In the genomic region with DNA sequence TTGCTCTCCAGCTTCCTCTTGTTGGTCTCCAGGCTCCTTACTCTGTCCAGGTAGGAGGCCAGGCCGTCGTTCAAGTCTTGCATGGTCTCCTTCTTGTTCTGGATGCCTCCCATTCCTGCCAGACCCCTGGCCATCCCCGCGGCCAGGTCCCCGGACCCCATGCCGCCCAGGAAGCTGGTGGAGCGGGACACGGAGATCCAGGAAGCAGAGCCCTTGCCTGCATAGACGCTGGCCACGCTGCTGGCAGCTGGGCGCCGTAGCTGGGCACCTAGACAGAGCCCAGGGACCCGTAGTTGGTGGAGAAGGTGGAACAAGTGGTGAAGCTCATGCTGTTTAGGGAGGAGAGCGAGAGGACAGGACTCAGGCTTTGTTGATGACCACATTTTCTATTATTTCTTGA, we compare ENCODE assay signal across 22 cellular contexts.
"Had no signal": no experiment of that assay in that cellular context is flagged by ENCODE, and none has a peak within 500 bp of the region (broad histone marks: within the 10 kb centered on the region; RNA-seq: fewer than 3 reads in every experiment).

No MANE protein-coding gene starts in this region.

- H3K4me1 Mint-ChIP-seq: naive thymus-derived CD8-positive, alpha-beta T cell; nephron progenitor cell; stimulated activated naive B cell treated with anti-CD40 and anti-IgM and Interleukin-4, amounts not matched to agents 10 μg/mL and 1 μg/mL and 100 μg/mL, for 72 hours had no signal

- ATAC-seq: foreskin keratinocyte; gastroesophageal sphincter; heart left ventricle; left cardiac atrium; left lung; naive thymus-derived CD8-positive, alpha-beta T cell; stimulated activated naive B cell treated with anti-CD40 and anti-IgM and Interleukin-4, amounts not matched to agents 10 μg/mL and 1 μg/mL and 100 μg/mL, for 72 hours had no signal

- H3K9me3 ChIP-seq: esophagus muscularis mucosa, gastroesophageal sphincter, left lung, ovary, sigmoid colon, suprapubic skin, transverse colon, vagina had no signal

- H3K27me3 Mint-ChIP-seq: stimulated activated naive B cell treated with anti-CD40 and anti-IgM and Interleukin-4, amounts not matched to agents 10 μg/mL and 1 μg/mL and 100 μg/mL, for 72 hours; stimulated activated naive CD8-positive, alpha-beta T cell treated with anti-CD3 and anti-CD28 coated beads, Interleukin-15, Interleukin-2, amounts not matched to agents 100 ng/mL and 50 ng/mL, for 24 hours had no signal

- H3K27ac Mint-ChIP-seq: naive thymus-derived CD8-positive, alpha-beta T cell; nephron progenitor cell; stimulated activated naive B cell treated with anti-CD40 and anti-IgM and Interleukin-4, amounts not matched to agents 10 μg/mL and 1 μg/mL and 100 μg/mL, for 72 hours; stimulated activated naive CD8-positive, alpha-beta T cell treated with anti-CD3 and anti-CD28 coated beads, Interleukin-15, Interleukin-2, amounts not matched to agents 100 ng/mL and 50 ng/mL, for 24 hours had no signal

- H3K9me3 Mint-ChIP-seq: nephron progenitor cell had no signal

- H3K27me3 ChIP-seq: esophagus muscularis mucosa, foreskin keratinocyte, gastroesophageal sphincter, heart left ventricle, hepatocyte, left lung, ovary, sigmoid colon, suprapubic skin, transverse colon, vagina had no signal

- H3K4me3 ChIP-seq: coronary artery, esophagus muscularis mucosa, gastroesophageal sphincter, heart left ventricle, hepatocyte, left lung, ovary, sigmoid colon, suprapubic skin, transverse colon, vagina had no signal

- H3K27ac ChIP-seq: coronary artery, esophagus muscularis mucosa, foreskin keratinocyte, gastroesophageal sphincter, heart left ventricle, hepatocyte, left lung, ovary, sigmoid colon, suprapubic skin, transverse colon, vagina had no signal

- H3K4me1 ChIP-seq: esophagus muscularis mucosa, foreskin keratinocyte, gastroesophageal sphincter, heart left ventricle, left lung, sigmoid colon, suprapubic skin, transverse colon, vagina had no signal

- DNase-seq: dermis blood vessel endothelial cell; effector memory CD4-positive, alpha-beta T cell; foreskin keratinocyte; left cardiac atrium; nephron progenitor cell; occipital lobe; ovary; retina; sigmoid colon; stimulated activated CD4-positive, alpha-beta T cell treated with anti-CD3 and anti-CD28 coated beads, Interleukin-2, amount 100 ng/mL, for 48 hours; stimulated activated naive B cell treated with anti-CD40 and anti-IgM and Interleukin-4, amounts not matched to agents 10 μg/mL and 1 μg/mL and 100 μg/mL, for 72 hours; transverse colon had no signal

- H3K4me3 Mint-ChIP-seq: naive thymus-derived CD8-positive, alpha-beta T cell; nephron progenitor cell; stimulated activated naive B cell treated with anti-CD40 and anti-IgM and Interleukin-4, amounts not matched to agents 10 μg/mL and 1 μg/mL and 100 μg/mL, for 72 hours; stimulated activated naive CD8-positive, alpha-beta T cell treated with anti-CD3 and anti-CD28 coated beads, Interleukin-15, Interleukin-2, amounts not matched to agents 100 ng/mL and 50 ng/mL, for 24 hours had no signal

- H3K36me3 Mint-ChIP-seq: naive thymus-derived CD8-positive, alpha-beta T cell; stimulated activated naive B cell treated with anti-CD40 and anti-IgM and Interleukin-4, amounts not matched to agents 10 μg/mL and 1 μg/mL and 100 μg/mL, for 72 hours had no signal

- H3K36me3 ChIP-seq: esophagus muscularis mucosa, gastroesophageal sphincter, heart left ventricle, left lung, ovary, sigmoid colon, suprapubic skin, transverse colon, vagina had no signal
